ENCODE assay signal across 8 cellular contexts in genomic region chr20:36461600-36462439, GRCh38.
A peak's percentile ranks its signal among the peaks of the same experiment; 100 is the strongest.
DNase-seq lines count a peak whose midpoint lies in the region; ATAC-seq and TF ChIP-seq lines count a peak whose summit lies in the region.

No MANE protein-coding gene starts in this region.

- H3K9me3 ChIP-seq in SJSA1 (replicated peaks), result no peaks in the 10 kb centered on the region
- no peaks in the 10 kb centered on the region for H3K9me3 ChIP-seq in adrenal gland (replicated peaks in 1 of 3)
- no peaks in the 10 kb centered on the region for H3K9me3 ChIP-seq in right atrium auricular region
- H3K9me3 ChIP-seq in psoas muscle, result no peaks in the 10 kb centered on the region

- peak; percentile 74 for DNase-seq in NCI-H2227 (lab: John Stamatoyannopoulos, UW; ENCODE audit: unreplicated experiment)
- DNase-seq in NCI-H2227 treated with DMSO at 0.1 percent for 48 hours (lab: John Stamatoyannopoulos, UW), result no peak
- peak; percentile 38 to 78 for DNase-seq in SJSA1 (ENCODE audit: low read depth in 1 of 2, low spot score in 2 of 2)
- peak; percentile 69 to 83 (median 71) for DNase-seq in adrenal gland
- no peak for DNase-seq in right atrium auricular region (ENCODE audit: low spot score)
- peak; percentile 79 to 87 for DNase-seq in psoas muscle

- TF ChIP-seq POLR2A in adrenal gland (IDR thresholded peaks at IDR 0.05), result no peak

- peak overlapping the region; percentile 71 for H3K4me3 ChIP-seq in SJSA1
- H3K4me3 ChIP-seq in adrenal gland, result peak overlapping the region; percentile 8 to 89 (median 76)
- H3K4me3 ChIP-seq in right atrium auricular region, result peak overlapping the region; percentile 77 to 84
- peak overlapping the region; percentile 99 for H3K4me3 ChIP-seq in psoas muscle

- H3K27ac ChIP-seq in SJSA1 (peak overlapping the region; percentile 95), adrenal gland (peak overlapping the region; percentile 85 to 100 (median 92)), right atrium auricular region (peak overlapping the region; percentile 98 to 99), psoas muscle (peak overlapping the region; percentile 100)

- H3K27me3 ChIP-seq in SJSA1 (replicated peaks) (no peaks in the 10 kb centered on the region), adrenal gland (no peaks in the 10 kb centered on the region), right atrium auricular region (no peaks in the 10 kb centered on the region), psoas muscle (ENCODE audit: insufficient read depth in 3 of 3, low read length in 2 of 3) (no peaks in the 10 kb centered on the region)

- WGBS in adrenal gland, 4 donors, result 0 to 2% (median 1%) methylated on average over 22 to 46 of the region's 58 CpGs
- 0 to 1% (median 1%) methylated on average over 15 to 55 of the region's 58 CpGs for WGBS in psoas muscle, 3 donors

- H3K36me3 ChIP-seq in SJSA1, result peaks cover 20% of the 10 kb centered on the region
- no peaks in the 10 kb centered on the region for H3K36me3 ChIP-seq in adrenal gland (replicated peaks in 1 of 2)
- no peaks in the 10 kb centered on the region for H3K36me3 ChIP-seq in right atrium auricular region
- H3K36me3 ChIP-seq in psoas muscle (ENCODE audit: insufficient read depth in 1 of 2, low read depth in 1 of 2), result peaks cover 0 to 11% of the 10 kb centered on the region in 2 donors

- intact Hi-C loops in adrenal gland (cut with DNase I) (no loop called here), psoas muscle (cut with DNase I) (loop anchor here in 1 of 2 donors (10.0 kb wide), 1 partner anchor 143 kb away; the partner anchor contains the start of gene RAB5IF)

- ATAC-seq in HG03025 (IDR thresholded peaks at IDR 0.05; ENCODE audit: low FRiP score, unreplicated experiment), result peak; percentile 9
- peak; percentile 29 to 60 (median 41) for ATAC-seq in psoas muscle
- ATAC-seq in GM18870 (IDR thresholded peaks at IDR 0.05; ENCODE audit: unreplicated experiment), result no peak

- H3K4me1 ChIP-seq in SJSA1 (replicated peaks), result peaks cover 56% of the 10 kb centered on the region
- H3K4me1 ChIP-seq in adrenal gland (replicated peaks in 1 of 2), result peaks cover 33 to 46% of the 10 kb centered on the region in 2 donors
- peaks cover 0 to 56% of the 10 kb centered on the region in 2 donors for H3K4me1 ChIP-seq in right atrium auricular region
- H3K4me1 ChIP-seq in psoas muscle, result peaks cover 43% of the 10 kb centered on the region

- TF ChIP-seq CTCF in adrenal gland (IDR thresholded peaks at IDR 0.05), result no peak
- TF ChIP-seq CTCF in right atrium auricular region (IDR thresholded peaks at IDR 0.05), result no peak
- no peak for TF ChIP-seq CTCF in psoas muscle (IDR thresholded peaks at IDR 0.05)

Comparison
In these comparisons a context has a peak if more than half of its experiments do, and no peak if none do; other contexts are left out.
1. DNase-seq: peak in NCI-H2227 (single experiment), SJSA1 (2 of 2), adrenal gland (7 of 7) and psoas muscle (2 of 2); none in NCI-H2227 treated with DMSO at 0.1 percent for 48 hours (single experiment) and right atrium auricular region (single experiment).
2. Peak in every context shown above with its lines, with median percentiles within 50 percentile points of each other: H3K27ac ChIP-seq and H3K4me3 ChIP-seq.